In the genomic region with DNA sequence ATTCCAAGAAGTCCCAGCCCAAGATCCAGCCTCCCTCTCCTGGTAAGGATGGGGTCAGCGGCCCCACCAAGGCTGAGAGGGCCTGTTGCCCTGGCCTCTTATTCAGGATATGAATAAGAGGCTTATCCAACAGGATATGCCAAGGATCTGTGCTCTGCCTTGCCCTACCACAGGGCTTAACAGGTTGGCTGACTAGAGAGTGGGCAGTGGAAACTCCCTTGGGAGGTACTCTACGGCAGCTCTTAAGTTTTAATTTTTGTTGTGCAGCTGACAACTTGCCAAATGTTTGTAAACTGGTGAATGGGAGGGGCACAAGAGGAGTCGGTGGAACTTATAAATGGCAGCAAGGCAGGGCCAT, we compare ENCODE assay signal across 9 cellular contexts. TPM values are rescaled to one million over a fixed set of nuclear protein-coding genes. Genes with fewer than 3 reads are reported as not detected.
DNase-seq lines count a peak whose midpoint lies in the region; ATAC-seq and TF ChIP-seq lines count a peak whose summit lies in the region.
"Had no signal": no experiment of that assay in that cellular context is flagged by ENCODE, and none has a peak within 500 bp of the region (broad histone marks: within the 10 kb centered on the region; RNA-seq: fewer than 3 reads in every experiment).

No MANE protein-coding gene starts in this region.

- DNase-seq in activated naive CD4-positive, alpha-beta T cell treated with anti-CD3 and anti-CD28 coated beads, Interleukin-2, amount 50 U/mL, for 16 hours, result no peak
- DNase-seq in brain microvascular endothelial cell (no peak), upper lobe of right lung (no peak), NCI-H1930 (lab: John Stamatoyannopoulos, UW) (no peak), putamen (ENCODE audit: low spot score) (no peak)
- DNase-seq: T-helper 1 cell had no signal

- H3K4me1 ChIP-seq in muscle layer of duodenum (ENCODE audit: control insufficient read depth in 1 of 2, insufficient read depth in 2 of 2, low read length in 2 of 2), result peaks cover 15 to 33% of the 10 kb centered on the region in 2 donors
- H3K4me1 ChIP-seq in upper lobe of right lung, result peaks cover 21% of the 10 kb centered on the region

- H3K27me3 Mint-ChIP-seq in activated naive CD4-positive, alpha-beta T cell treated with anti-CD3 and anti-CD28 coated beads, Interleukin-2, amount 50 U/mL, for 24 hours, result no peaks in the 10 kb centered on the region

- peaks cover 82% of the 10 kb centered on the region for H3K36me3 ChIP-seq in brain microvascular endothelial cell (replicated peaks)
- peaks cover 86 to 89% of the 10 kb centered on the region in 2 donors for H3K36me3 ChIP-seq in muscle layer of duodenum (ENCODE audit: control insufficient read depth in 1 of 2, insufficient read depth in 2 of 2, low read length in 2 of 2)
- peaks cover 100% of the 10 kb centered on the region for H3K36me3 ChIP-seq in upper lobe of right lung

- H3K27ac Mint-ChIP-seq in activated naive CD4-positive, alpha-beta T cell treated with anti-CD3 and anti-CD28 coated beads, Interleukin-2, amount 50 U/mL, for 24 hours, result peak overlapping the region; percentile 90

- peaks cover 18% of the 10 kb centered on the region for H3K4me1 Mint-ChIP-seq in activated naive CD4-positive, alpha-beta T cell treated with anti-CD3 and anti-CD28 coated beads, Interleukin-2, amount 50 U/mL, for 24 hours

- no peaks in the 10 kb centered on the region for H3K27me3 ChIP-seq in brain microvascular endothelial cell (replicated peaks)
- H3K27me3 ChIP-seq in muscle layer of duodenum (ENCODE audit: low read depth, low read length), result no peaks in the 10 kb centered on the region
- no peaks in the 10 kb centered on the region for H3K27me3 ChIP-seq in upper lobe of right lung

- H3K36me3 Mint-ChIP-seq in activated naive CD4-positive, alpha-beta T cell treated with anti-CD3 and anti-CD28 coated beads, Interleukin-2, amount 50 U/mL, for 24 hours, result peaks cover 31% of the 10 kb centered on the region

- no peak overlapping the region for H3K4me3 ChIP-seq in brain microvascular endothelial cell (ENCODE audit: low read depth, low read length)
- H3K4me3 ChIP-seq in muscle layer of duodenum (ENCODE audit: low read depth in 1 of 2, low read length in 2 of 2), result no peak overlapping the region
- H3K4me3 ChIP-seq in upper lobe of right lung, result no peak overlapping the region

- peak overlapping the region; percentile 94 for H3K27ac ChIP-seq in brain microvascular endothelial cell
- H3K27ac ChIP-seq in muscle layer of duodenum (ENCODE audit: low read length), result peak overlapping the region; percentile 50
- no peak overlapping the region for H3K27ac ChIP-seq in upper lobe of right lung

- TF ChIP-seq CTCF in brain microvascular endothelial cell (IDR thresholded peaks at IDR 0.05; ENCODE audit: low read depth, low read length, missing control alignments), result no peak
- TF ChIP-seq CTCF in upper lobe of right lung (IDR thresholded peaks at IDR 0.05), result no peak

- ATAC-seq in upper lobe of right lung, result peak; percentile 13
- no peak for ATAC-seq in HG03280 (IDR thresholded peaks at IDR 0.05; ENCODE audit: unreplicated experiment)

- intact Hi-C loops in upper lobe of right lung (cut with DNase I), result no loop called here

- H3K4me3 Mint-ChIP-seq in activated naive CD4-positive, alpha-beta T cell treated with anti-CD3 and anti-CD28 coated beads, Interleukin-2, amount 50 U/mL, for 24 hours, result no peak overlapping the region

- H3K9me3 Mint-ChIP-seq in activated naive CD4-positive, alpha-beta T cell treated with anti-CD3 and anti-CD28 coated beads, Interleukin-2, amount 50 U/mL, for 24 hours, result no peaks in the 10 kb centered on the region

- H3K9me3 ChIP-seq in muscle layer of duodenum (ENCODE audit: control insufficient read depth in 1 of 2, low read length in 2 of 2), result no peaks in the 10 kb centered on the region
- no peaks in the 10 kb centered on the region for H3K9me3 ChIP-seq in upper lobe of right lung

- in situ Hi-C loops in brain microvascular endothelial cell (cut with HindIII; ENCODE audit: low pct_ligation_motif_present, low sequenced_read_pairs), result no loop called here

RNA-seq across cellular contexts. Expression of a gene that starts 16.5 kb away (rescaled TPM):
- 16.7 TPM for total RNA-seq in upper lobe of right lung

RNA-seq across cellular contexts. Expression of a gene that starts 55.2 kb away (rescaled TPM):
- total RNA-seq in upper lobe of right lung, result 26.2 TPM
